ENCODE assay signal across 1 cellular context in genomic region chr6:45378324-45378926, GRCh38.
TF ChIP-seq lines count a peak whose summit lies in the region.

No MANE protein-coding gene starts in this region.

TF ChIP-seq in endothelial cell of umbilical vein, 7 proteins besides CTCF, POLR2A, EP300 and RAD21 (continued from another document):
- no peak for TF ChIP-seq MYC (IDR thresholded peaks at IDR 0.05; ENCODE audit: low read depth, low read length)
- no peak for TF ChIP-seq POLR2AphosphoS5 (IDR thresholded peaks at IDR 0.05; ENCODE audit: insufficient read depth, low read depth, low read length)
- no peak for TF ChIP-seq JUN (IDR thresholded peaks at IDR 0.05; ENCODE audit: borderline replicate concordance, insufficient read depth, insufficient read length, low read depth)
- no peak for TF ChIP-seq GATA2 (IDR thresholded peaks at IDR 0.05; ENCODE audit: insufficient read depth, insufficient read length, low read depth, low read length)
- TF ChIP-seq MAX (IDR thresholded peaks at IDR 0.05; ENCODE audit: insufficient read depth, insufficient read length): no peak
- no peak for TF ChIP-seq EZH2 (IDR thresholded peaks at IDR 0.05; ENCODE audit: borderline replicate concordance, low read depth, low read length, severe bottlenecking)
